ENCODE assay signal across 8 cellular contexts in the genomic region with DNA sequence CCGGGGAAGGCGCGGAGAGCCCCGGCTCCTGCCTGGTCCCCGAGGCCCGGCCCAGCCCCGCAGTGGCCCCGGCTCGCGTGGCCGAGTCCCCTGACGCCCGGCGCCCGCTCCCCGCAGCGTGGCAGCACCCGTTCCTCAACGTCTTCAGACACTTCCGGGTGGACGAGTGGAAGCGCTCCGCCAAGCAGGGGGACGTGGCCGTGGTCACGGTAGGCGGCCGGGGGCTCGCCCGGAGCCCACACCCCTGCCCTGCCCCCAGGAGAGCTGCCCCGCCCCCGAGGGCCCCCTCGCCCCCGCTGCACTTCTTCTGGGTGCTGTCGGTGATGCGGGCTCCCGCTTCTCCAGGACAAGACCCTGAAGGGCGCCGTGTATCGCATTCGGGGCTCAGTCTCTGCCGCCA. TPM values are rescaled to one million over a fixed set of nuclear protein-coding genes. Genes with fewer than 3 reads are reported as not detected.
DNase-seq lines count a peak whose midpoint lies in the region; ATAC-seq, FAIRE-seq and TF ChIP-seq lines count a peak whose summit lies in the region.

No MANE protein-coding gene starts in this region.

- no peaks in the 10 kb centered on the region for H3K9me3 ChIP-seq in CD8-positive, alpha-beta memory T cell (ENCODE audit: low read length)
- H3K9me3 ChIP-seq in Peyer's patch = no peaks in the 10 kb centered on the region
- no peaks in the 10 kb centered on the region for H3K9me3 ChIP-seq in endothelial cell of umbilical vein (replicated peaks; ENCODE audit: control insufficient read depth, insufficient read depth, low read length)
- no peaks in the 10 kb centered on the region for H3K9me3 ChIP-seq in osteoblast (ENCODE audit: low read depth, low read length)

- intact Hi-C loops in endothelial cell of umbilical vein (cut with micrococcal nuclease) = loop anchor here (1.0 kb wide), 1 partner anchor 11 kb away; no protein-coding TSS in a partner anchor

- peak overlapping the region; percentile 10; the same call in 1 of the 2 replicates for H2AFZ ChIP-seq in GM23338
- peak overlapping the region; percentile 23 for H2AFZ ChIP-seq in endothelial cell of umbilical vein (ENCODE audit: low read depth, low read length)
- no peak overlapping the region for H2AFZ ChIP-seq in osteoblast (ENCODE audit: low read length)

- no peaks in the 10 kb centered on the region for H4K20me1 ChIP-seq in GM23338 (replicated peaks; ENCODE audit: insufficient read depth)
- H4K20me1 ChIP-seq in endothelial cell of umbilical vein (replicated peaks; ENCODE audit: control insufficient read depth, extremely low read depth, insufficient read depth, low read length) = no peaks in the 10 kb centered on the region
- H4K20me1 ChIP-seq in osteoblast (ENCODE audit: insufficient read depth, low read length) = peaks cover 4% of the 10 kb centered on the region

- H3K36me3 ChIP-seq in CD8-positive, alpha-beta memory T cell (ENCODE audit: insufficient read depth, low read length) = no peaks in the 10 kb centered on the region
- H3K36me3 ChIP-seq in GM23338 (ENCODE audit: insufficient read depth) = no peaks in the 10 kb centered on the region
- peaks cover 0 to 6% (median 0%) of the 10 kb centered on the region in 3 donors for H3K36me3 ChIP-seq in Peyer's patch
- H3K36me3 ChIP-seq in endothelial cell of umbilical vein (ENCODE audit: control insufficient read depth in 2 of 2, extremely low read depth in 1 of 2, insufficient read depth in 2 of 2, low read length in 2 of 2) = peaks cover 0 to 2% of the 10 kb centered on the region in 2 experiments
- peaks cover 6% of the 10 kb centered on the region for H3K36me3 ChIP-seq in osteoblast (ENCODE audit: insufficient read depth, low read length)

- TF ChIP-seq POLR2A in Peyer's patch (IDR thresholded peaks at IDR 0.05) (no peak), endothelial cell of umbilical vein (IDR thresholded peaks at IDR 0.05; ENCODE audit: low read depth, low read length) (no peak)

- no peaks in the 10 kb centered on the region for H3K27me3 Mint-ChIP-seq in CD8-positive, alpha-beta memory T cell
- peaks cover 8% of the 10 kb centered on the region for H3K27me3 Mint-ChIP-seq in GM23338 (ENCODE audit: insufficient read depth, low read depth, poor library complexity)

- ATAC-seq in GM23338 (peak; percentile 6), GM18861 (IDR thresholded peaks at IDR 0.05; ENCODE audit: unreplicated experiment) (no peak)

- CTCF ChIA-PET in CD8-positive, alpha-beta memory T cell (lab: Charles Lee) = interaction anchor here (0.8 to 1.3 kb wide), 3 partner anchors 13 to 31 kb away, joined by 3 to 5 read pairs (median 4); a partner anchor contains a TSS
- CTCF ChIA-PET in endothelial cell of umbilical vein (lab: Charles Lee) = interaction anchor here (1.1 kb wide), 1 partner anchor 11 kb away, joined by 11 read pairs; no protein-coding TSS in a partner anchor

- BruUV-seq in endothelial cell of umbilical vein (replicated peaks; lab: Mats Ljungman, UMichigan) = no TSS peak

- no peaks in the 10 kb centered on the region for H3K9me3 Mint-ChIP-seq in CD8-positive, alpha-beta memory T cell
- H3K9me3 Mint-ChIP-seq in GM23338 = no peaks in the 10 kb centered on the region

- H3K27ac Mint-ChIP-seq in CD8-positive, alpha-beta memory T cell = peak overlapping the region in 1 of 8 donors; percentile 68
- H3K27ac Mint-ChIP-seq in GM23338 = no peak overlapping the region

- no peaks in the 10 kb centered on the region for H3K9me1 ChIP-seq in endothelial cell of umbilical vein (replicated peaks; ENCODE audit: control insufficient read depth, extremely low read depth, insufficient read depth, low read length)

- H3K4me3 Mint-ChIP-seq in CD8-positive, alpha-beta memory T cell = peak overlapping the region; percentile 59 to 85 (median 62)
- H3K4me3 Mint-ChIP-seq in GM23338 = peak overlapping the region; percentile 75

- H3F3A ChIP-seq in GM23338 (replicated peaks; ENCODE audit: low read depth) = peaks cover 11% of the 10 kb centered on the region; the same call in 1 of the 2 replicates

- POLR2A ChIA-PET in CD8-positive, alpha-beta memory T cell (lab: Charles Lee) = interaction anchor here (0.5 to 1.4 kb wide), 6 partner anchors 13 to 65 kb away, joined by 3 to 7 read pairs (median 4); a partner anchor contains a TSS
- POLR2A ChIA-PET in endothelial cell of umbilical vein (lab: Charles Lee) = interaction anchor here (1.3 kb wide), 1 partner anchor 13 kb away, joined by 4 read pairs; a partner anchor contains a TSS

- TF ChIP-seq CTCF in GM23338 (conservative IDR thresholded peaks at IDR 0.05; ENCODE audit: low read depth in 2 of 2) (no peak), Peyer's patch (IDR thresholded peaks at IDR 0.05) (no peak), endothelial cell of umbilical vein (IDR thresholded peaks at IDR 0.05; ENCODE audit: extremely low read depth in 1 of 2, insufficient read depth in 1 of 2, low read depth in 1 of 2, low read length in 2 of 2) (no peak), osteoblast (IDR thresholded peaks at IDR 0.05; ENCODE audit: extremely low read depth, low read depth, low read length) (no peak)

- no peaks in the 10 kb centered on the region for H3K9me2 ChIP-seq in GM23338 (ENCODE audit: insufficient read depth)

- no peaks in the 10 kb centered on the region for H3K27me3 ChIP-seq in CD8-positive, alpha-beta memory T cell (ENCODE audit: insufficient read depth, low read length, poor library complexity, severe bottlenecking)
- no peaks in the 10 kb centered on the region for H3K27me3 ChIP-seq in GM23338 (ENCODE audit: insufficient read depth)
- H3K27me3 ChIP-seq in Peyer's patch = no peaks in the 10 kb centered on the region
- no peaks in the 10 kb centered on the region for H3K27me3 ChIP-seq in endothelial cell of umbilical vein (ENCODE audit: control insufficient read depth in 2 of 2, insufficient read depth in 2 of 2, low read length in 2 of 2)
- H3K27me3 ChIP-seq in osteoblast (ENCODE audit: insufficient read depth, low read length) = no peaks in the 10 kb centered on the region

- H3K79me2 ChIP-seq in GM23338 (replicated peaks; ENCODE audit: insufficient read depth) = no peaks in the 10 kb centered on the region
- no peaks in the 10 kb centered on the region for H3K79me2 ChIP-seq in endothelial cell of umbilical vein (ENCODE audit: control insufficient read depth, insufficient read depth, low read length)
- H3K79me2 ChIP-seq in osteoblast (ENCODE audit: insufficient read depth, low read length) = peaks cover 36% of the 10 kb centered on the region

- peaks cover 13% of the 10 kb centered on the region for H3K4me1 ChIP-seq in CD8-positive, alpha-beta memory T cell (ENCODE audit: insufficient read depth, low read length)
- H3K4me1 ChIP-seq in GM23338 (ENCODE audit: insufficient read depth) (no peaks in the 10 kb centered on the region; the same call in 1 of the 2 replicates), Peyer's patch (peaks cover 0 to 53% (median 17%) of the 10 kb centered on the region in 4 donors), endothelial cell of umbilical vein (ENCODE audit: control insufficient read depth, extremely low read depth, insufficient read depth, low read length) (peaks cover 8% of the 10 kb centered on the region), osteoblast (ENCODE audit: insufficient read depth, low read length) (peaks cover 23% of the 10 kb centered on the region)

- H3K4me1 Mint-ChIP-seq in CD8-positive, alpha-beta memory T cell = peaks cover 0 to 21% (median 7%) of the 10 kb centered on the region in 3 donors
- peaks cover 3% of the 10 kb centered on the region; the same call in 1 of the 3 replicates for H3K4me1 Mint-ChIP-seq in GM23338

- H3K9ac ChIP-seq in endothelial cell of umbilical vein (replicated peaks; ENCODE audit: extremely low read depth, insufficient read depth, low read length) = peak overlapping the region; percentile 65

- H3K36me3 Mint-ChIP-seq in CD8-positive, alpha-beta memory T cell = no peaks in the 10 kb centered on the region
- no peaks in the 10 kb centered on the region; the same call in 2 of the 3 replicates for H3K36me3 Mint-ChIP-seq in GM23338 (ENCODE audit: low read depth)

- peak overlapping the region; percentile 66 for H3K4me3 ChIP-seq in CD8-positive, alpha-beta memory T cell (ENCODE audit: low read length)
- H3K4me3 ChIP-seq in GM23338 (peak overlapping the region; percentile 80), Peyer's patch (peak overlapping the region; percentile 65 to 80 (median 76)), endothelial cell of umbilical vein (replicated peaks in 1 of 3; ENCODE audit: insufficient read depth in 1 of 3, low read depth in 1 of 3, low read length in 3 of 3) (peak overlapping the region in 2 of 3 experiments; percentile 55 to 57), osteoblast (ENCODE audit: insufficient read depth, low read length) (peak overlapping the region; percentile 80)

- H3K4me2 ChIP-seq in GM23338 (peak overlapping the region; percentile 95), endothelial cell of umbilical vein (ENCODE audit: insufficient read depth, low read length) (peak overlapping the region; percentile 16), osteoblast (ENCODE audit: insufficient read depth, low read length) (peak overlapping the region; percentile 96)

- H3K27ac ChIP-seq in CD8-positive, alpha-beta memory T cell (ENCODE audit: low read depth, low read length) = no peak overlapping the region
- H3K27ac ChIP-seq in GM23338 (ENCODE audit: low read depth) = no peak overlapping the region
- H3K27ac ChIP-seq in Peyer's patch = peak overlapping the region in 3 of 4 donors; percentile 90 to 95 (median 95)
- H3K27ac ChIP-seq in endothelial cell of umbilical vein (ENCODE audit: insufficient read depth, low read depth, low read length) = peak overlapping the region; percentile 22
- peak overlapping the region; percentile 85 for H3K27ac ChIP-seq in osteoblast (ENCODE audit: low read depth, low read length)

- dilution Hi-C loops in endothelial cell of umbilical vein (cut with MboI; ENCODE audit: extremely low pct_ligation_motif_present, low sequenced_read_pairs) = no loop called here

- DNase-seq in CD8-positive, alpha-beta memory T cell = no peak
- no peak for DNase-seq in GM23338 (ENCODE audit: low spot score)
- no peak for DNase-seq in Peyer's patch
- no peak for DNase-seq in endothelial cell of umbilical vein (ENCODE audit: low read depth, low spot score)
- peak; percentile 96 for DNase-seq in osteoblast (ENCODE audit: insufficient read length, low spot score, missing footprints)
- DNase-seq in SK-N-DZ (ENCODE audit: low spot score) = no peak
- no peak for DNase-seq in amniotic stem cell (lab: John Stamatoyannopoulos, UW)

- FAIRE-seq in endothelial cell of umbilical vein (lab: Jason Lieb, UNC) = no peak

RNA-seq across cellular contexts. Expression of a gene that starts 0.5 kb away (rescaled TPM):
- 10 to 100 TPM; 69.6 to 78.4 TPM for total RNA-seq in CD8-positive, alpha-beta memory T cell
- polyA plus RNA-seq in CD8-positive, alpha-beta memory T cell = 1.4 TPM
- total RNA-seq in GM23338 (2014; rRNA removed; shearing (Covaris generic)) = 42.2 and 44.4 TPM in 2 replicates
- polyA plus RNA-seq in GM23338 (2016; fragmentation: Nextera tagmentation; extraction: Ambion mirVana) (25.9 and 26.3 TPM in 2 replicates), endothelial cell of umbilical vein (22.2 and 29.2 TPM in 2 replicates)
- total RNA-seq in Peyer's patch (100 to 1,000 TPM in 2 of 4 donors, 10 to 100 TPM in 2; 29.8 to 154 (median 73.6) TPM), endothelial cell of umbilical vein (50.0 and 51.8 TPM in 2 replicates), osteoblast (10.3 and 19.2 TPM in 2 replicates)
- polyA plus RNA-seq in endothelial cell of umbilical vein (2011; cell fraction: cytosol; rRNA removed) = 8.6 and 10.4 TPM in 2 replicates
- 199 and 207 TPM in 2 replicates for polyA plus RNA-seq in endothelial cell of umbilical vein (2011; cell fraction: nucleus; rRNA removed)
- polyA plus RNA-seq in endothelial cell of umbilical vein (2012) = 11.3 and 14.4 TPM in 2 replicates
- 13.9 and 15.8 TPM in 2 replicates for polyA minus RNA-seq in endothelial cell of umbilical vein
- polyA minus RNA-seq in endothelial cell of umbilical vein (2011; cell fraction: cytosol; rRNA and poly(A)+ RNA removed) = 21.8 TPM
- polyA minus RNA-seq in endothelial cell of umbilical vein (2011; cell fraction: nucleus; rRNA and poly(A)+ RNA removed) = 37.6 and 52.0 TPM in 2 replicates
- polyA plus RNA-seq in SK-N-DZ (2014; cell fraction: cytosol; rRNA removed) = 19.0 and 29.7 TPM in 2 replicates
- 281 and 437 TPM in 2 replicates for polyA plus RNA-seq in SK-N-DZ (2014; cell fraction: nucleus; rRNA removed)

RNA-seq across cellular contexts. Expression of a gene that starts 8.0 kb away (rescaled TPM):
- 10 to 100 TPM; 59.3 to 64.8 TPM for total RNA-seq in CD8-positive, alpha-beta memory T cell
- polyA plus RNA-seq in CD8-positive, alpha-beta memory T cell = 24.9 TPM
- 53.2 and 64.3 TPM in 2 replicates for total RNA-seq in GM23338 (2014; rRNA removed; shearing (Covaris generic))
- polyA plus RNA-seq in GM23338 (2016; fragmentation: Nextera tagmentation; extraction: Ambion mirVana) (67.7 and 80.2 TPM in 2 replicates), endothelial cell of umbilical vein (18.9 and 29.9 TPM in 2 replicates)
- total RNA-seq in Peyer's patch (100 to 1,000 TPM; 114 to 260 (median 222) TPM), endothelial cell of umbilical vein (12.9 and 17.1 TPM in 2 replicates), osteoblast (20.0 and 20.3 TPM in 2 replicates)
- polyA plus RNA-seq in endothelial cell of umbilical vein (2011; cell fraction: cytosol; rRNA removed) = 9.2 and 13.2 TPM in 2 replicates
- polyA plus RNA-seq in endothelial cell of umbilical vein (2011; cell fraction: nucleus; rRNA removed) = 7.1 and 7.4 TPM in 2 replicates
- polyA plus RNA-seq in endothelial cell of umbilical vein (2012) = 12.8 and 19.9 TPM in 2 replicates
- 2.5 TPM in 2 replicates for polyA minus RNA-seq in endothelial cell of umbilical vein
- polyA minus RNA-seq in endothelial cell of umbilical vein (2011; cell fraction: cytosol; rRNA and poly(A)+ RNA removed) = 45.1 TPM
- 1.8 and 2.5 TPM in 2 replicates for polyA minus RNA-seq in endothelial cell of umbilical vein (2011; cell fraction: nucleus; rRNA and poly(A)+ RNA removed)
- polyA plus RNA-seq in SK-N-DZ (2014; cell fraction: cytosol; rRNA removed) = 54.8 and 62.9 TPM in 2 replicates
- 97.2 and 119 TPM in 2 replicates for polyA plus RNA-seq in SK-N-DZ (2014; cell fraction: nucleus; rRNA removed)

RNA-seq across cellular contexts. Expression of a gene that starts 13.5 kb away (rescaled TPM):
- total RNA-seq in CD8-positive, alpha-beta memory T cell = 100 to 1,000 TPM; 129 TPM
- 97.4 TPM for polyA plus RNA-seq in CD8-positive, alpha-beta memory T cell
- 131 and 153 TPM in 2 replicates for total RNA-seq in GM23338 (2014; rRNA removed; shearing (Covaris generic))
- 223 and 225 TPM in 2 replicates for polyA plus RNA-seq in GM23338 (2016; fragmentation: Nextera tagmentation; extraction: Ambion mirVana)
- 100 to 1,000 TPM in 1 of 4 donors, 10 to 100 TPM in 3; 44.5 to 153 (median 60.2) TPM for total RNA-seq in Peyer's patch
- total RNA-seq in endothelial cell of umbilical vein = 112 and 114 TPM in 2 replicates
- 138 and 215 TPM in 2 replicates for polyA plus RNA-seq in endothelial cell of umbilical vein
- polyA plus RNA-seq in endothelial cell of umbilical vein (2011; cell fraction: cytosol; rRNA removed) = 87.8 and 112 TPM in 2 replicates
- 69.0 and 73.9 TPM in 2 replicates for polyA plus RNA-seq in endothelial cell of umbilical vein (2011; cell fraction: nucleus; rRNA removed)
- 71.8 and 108 TPM in 2 replicates for polyA plus RNA-seq in endothelial cell of umbilical vein (2012)
- polyA minus RNA-seq in endothelial cell of umbilical vein = 26.7 and 39.2 TPM in 2 replicates
- polyA minus RNA-seq in endothelial cell of umbilical vein (2011; cell fraction: cytosol; rRNA and poly(A)+ RNA removed) = 149 TPM
- polyA minus RNA-seq in endothelial cell of umbilical vein (2011; cell fraction: nucleus; rRNA and poly(A)+ RNA removed) = 10.4 and 17.6 TPM in 2 replicates
- total RNA-seq in osteoblast = 72.8 and 76.0 TPM in 2 replicates
- 188 and 252 TPM in 2 replicates for polyA plus RNA-seq in SK-N-DZ (2014; cell fraction: cytosol; rRNA removed)
- polyA plus RNA-seq in SK-N-DZ (2014; cell fraction: nucleus; rRNA removed) = 300 and 428 TPM in 2 replicates

RNA-seq across cellular contexts. Expression of a gene that starts 18.3 kb away (rescaled TPM):
- 100 to 1,000 TPM; 140 to 151 TPM for total RNA-seq in CD8-positive, alpha-beta memory T cell
- polyA plus RNA-seq in CD8-positive, alpha-beta memory T cell = 49.6 TPM
- total RNA-seq in GM23338 (2014; rRNA removed; shearing (Covaris generic)) = 93.8 and 129 TPM in 2 replicates
- polyA plus RNA-seq in GM23338 (2016; fragmentation: Nextera tagmentation; extraction: Ambion mirVana) = 159 and 163 TPM in 2 replicates
- 100 to 1,000 TPM; 110 to 416 (median 239) TPM for total RNA-seq in Peyer's patch
- 96.0 and 106 TPM in 2 replicates for total RNA-seq in endothelial cell of umbilical vein
- polyA plus RNA-seq in endothelial cell of umbilical vein = 139 and 190 TPM in 2 replicates
- 50.4 and 72.9 TPM in 2 replicates for polyA plus RNA-seq in endothelial cell of umbilical vein (2011; cell fraction: cytosol; rRNA removed)
- polyA plus RNA-seq in endothelial cell of umbilical vein (2011; cell fraction: nucleus; rRNA removed) = 619 and 686 TPM in 2 replicates
- 65.9 and 88.5 TPM in 2 replicates for polyA plus RNA-seq in endothelial cell of umbilical vein (2012)
- polyA minus RNA-seq in endothelial cell of umbilical vein = 41.9 and 43.1 TPM in 2 replicates
- 29.7 TPM for polyA minus RNA-seq in endothelial cell of umbilical vein (2011; cell fraction: cytosol; rRNA and poly(A)+ RNA removed)
- 50.2 and 91.7 TPM in 2 replicates for polyA minus RNA-seq in endothelial cell of umbilical vein (2011; cell fraction: nucleus; rRNA and poly(A)+ RNA removed)
- total RNA-seq in osteoblast = 35.9 and 42.0 TPM in 2 replicates
- 101 and 112 TPM in 2 replicates for polyA plus RNA-seq in SK-N-DZ (2014; cell fraction: cytosol; rRNA removed)
- polyA plus RNA-seq in SK-N-DZ (2014; cell fraction: nucleus; rRNA removed) = 1,136 and 1,411 TPM in 2 replicates

RNA-seq across cellular contexts. Expression of a gene that starts 18.9 kb away (rescaled TPM):
- under 1 TPM; 0.11 to 0.22 TPM for total RNA-seq in CD8-positive, alpha-beta memory T cell
- polyA plus RNA-seq in CD8-positive, alpha-beta memory T cell = 0.09 TPM
- total RNA-seq in GM23338 (2014; rRNA removed; shearing (Covaris generic)) = 6.8 and 11.2 TPM in 2 replicates
- polyA plus RNA-seq in GM23338 (2016; fragmentation: Nextera tagmentation; extraction: Ambion mirVana) = 3.5 and 4.0 TPM in 2 replicates
- 1 to 10 TPM; 2.5 to 6.2 (median 3.8) TPM for total RNA-seq in Peyer's patch
- 0.28 and 0.40 TPM in 2 replicates for total RNA-seq in endothelial cell of umbilical vein
- polyA plus RNA-seq in endothelial cell of umbilical vein = 0.03 and 0.06 TPM in 2 replicates
- 0.03 TPM in 1 of 2 replicates, not detected in the other for polyA plus RNA-seq in endothelial cell of umbilical vein (2011; cell fraction: cytosol; rRNA removed)
- polyA plus RNA-seq in endothelial cell of umbilical vein (2011; cell fraction: nucleus; rRNA removed) = 0.24 and 0.28 TPM in 2 replicates
- not detected in 2 replicates for polyA plus RNA-seq in endothelial cell of umbilical vein (2012)
- polyA minus RNA-seq in endothelial cell of umbilical vein = 0.10 and 0.15 TPM in 2 replicates
- polyA minus RNA-seq in endothelial cell of umbilical vein (2011; cell fraction: cytosol; rRNA and poly(A)+ RNA removed) = 7.5 TPM
- 0.14 and 0.48 TPM in 2 replicates for polyA minus RNA-seq in endothelial cell of umbilical vein (2011; cell fraction: nucleus; rRNA and poly(A)+ RNA removed)
- under 0.01 and 0.36 TPM in 2 replicates for total RNA-seq in osteoblast
- polyA plus RNA-seq in SK-N-DZ (2014; cell fraction: cytosol; rRNA removed) = 4.0 and 5.7 TPM in 2 replicates
- polyA plus RNA-seq in SK-N-DZ (2014; cell fraction: nucleus; rRNA removed) = 5.5 and 7.7 TPM in 2 replicates

Comparison
In these comparisons a context has a peak if more than half of its experiments do, and no peak if none do; other contexts are left out.
1. H3K27ac ChIP-seq: peak in Peyer's patch (3 of 4), endothelial cell of umbilical vein (single experiment) and osteoblast (single experiment); none in CD8-positive, alpha-beta memory T cell (single experiment) and GM23338 (single experiment).
2. H3K4me2 ChIP-seq: peak in every context shown above with its lines; median percentile 96 in osteoblast; 95 in GM23338; 16 in endothelial cell of umbilical vein.
3. Peak in every context shown above with its lines, with median percentiles within 50 percentile points of each other: H3K4me3 ChIP-seq.